1 cellular context compared by ENCODE assay signal in genomic region chr3:179302111-179302510, GRCh38.
A peak's percentile ranks its signal among the peaks of the same experiment; 100 is the strongest.
TF ChIP-seq lines count a peak whose summit lies in the region.

No MANE protein-coding gene starts in this region.

TF ChIP-seq in K562, 482 proteins besides CTCF, POLR2A, EP300 and RAD21:
- TF ChIP-seq TOE1 (IDR thresholded peaks at IDR 0.05; ENCODE audit: borderline replicate concordance) (no peak), TOE1 (CRISPR knock-in tag; IDR thresholded peaks at IDR 0.05; ENCODE audit: borderline replicate concordance, low read depth) (no peak), CBFA2T3 (IDR thresholded peaks at IDR 0.05) (no peak), MTA1 (IDR thresholded peaks at IDR 0.05; ENCODE audit: borderline replicate concordance) (no peak), ZNF395 (CRISPR knock-in tag; IDR thresholded peaks at IDR 0.05) (peak; percentile 50; the same call in 1 of the 2 replicates), CXXC5 (CRISPR knock-in tag; IDR thresholded peaks at IDR 0.05) (peak; percentile 41), TAF1 (IDR thresholded peaks at IDR 0.05; ENCODE audit: control insufficient read depth, extremely low read depth, insufficient read depth, low read length, severe bottlenecking) (no peak), BHLHE40 (IDR thresholded peaks at IDR 0.05; ENCODE audit: low read length) (no peak), PHF8 (IDR thresholded peaks at IDR 0.05; ENCODE audit: borderline replicate concordance, low read length) (no peak), ATF7 (IDR thresholded peaks at IDR 0.05) (0 out of 2 replicates have a peak, but pooled peaks have one; percentile 37), ID3 (CRISPR knock-in tag; IDR thresholded peaks at IDR 0.05) (no peak), ID3 (tag; IDR thresholded peaks at IDR 0.05) (0 out of 2 replicates have a peak, but pooled peaks have one; percentile 6), CEBPB (tag; IDR thresholded peaks at IDR 0.05) (peak; percentile 63; the same call in 1 of the 2 replicates), SIRT6 (IDR thresholded peaks at IDR 0.05; ENCODE audit: low read depth, low read length) (no peak), RBBP5 (IDR thresholded peaks at IDR 0.05; ENCODE audit: borderline replicate concordance, insufficient read depth, low read length, poor library complexity, severe bottlenecking) (peak; percentile 16), CEBPG (CRISPR knock-in tag; IDR thresholded peaks at IDR 0.05) (no peak), CEBPG (tag; conservative IDR thresholded peaks at IDR 0.05 in 1 of 2, IDR thresholded peaks at IDR 0.05 in 1 of 2) (peak in 1 of 2 experiments; percentile 68; a peak in 2 of 4 replicates), NRF1 (conservative IDR thresholded peaks at IDR 0.05 in 1 of 2, IDR thresholded peaks at IDR 0.05 in 1 of 2) (peak; percentile 17 to 31; a peak in 1 of 4 replicates)
- TF ChIP-seq, protein P1, sequence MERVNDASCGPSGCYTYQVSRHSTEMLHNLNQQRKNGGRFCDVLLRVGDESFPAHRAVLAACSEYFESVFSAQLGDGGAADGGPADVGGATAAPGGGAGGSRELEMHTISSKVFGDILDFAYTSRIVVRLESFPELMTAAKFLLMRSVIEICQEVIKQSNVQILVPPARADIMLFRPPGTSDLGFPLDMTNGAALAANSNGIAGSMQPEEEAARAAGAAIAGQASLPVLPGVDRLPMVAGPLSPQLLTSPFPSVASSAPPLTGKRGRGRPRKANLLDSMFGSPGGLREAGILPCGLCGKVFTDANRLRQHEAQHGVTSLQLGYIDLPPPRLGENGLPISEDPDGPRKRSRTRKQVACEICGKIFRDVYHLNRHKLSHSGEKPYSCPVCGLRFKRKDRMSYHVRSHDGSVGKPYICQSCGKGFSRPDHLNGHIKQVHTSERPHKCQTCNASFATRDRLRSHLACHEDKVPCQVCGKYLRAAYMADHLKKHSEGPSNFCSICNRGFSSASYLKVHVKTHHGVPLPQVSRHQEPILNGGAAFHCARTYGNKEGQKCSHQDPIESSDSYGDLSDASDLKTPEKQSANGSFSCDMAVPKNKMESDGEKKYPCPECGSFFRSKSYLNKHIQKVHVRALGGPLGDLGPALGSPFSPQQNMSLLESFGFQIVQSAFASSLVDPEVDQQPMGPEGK (CRISPR knock-in tag; IDR thresholded peaks at IDR 0.05; ENCODE audit: borderline replicate concordance): no peak
